In the genomic region with DNA sequence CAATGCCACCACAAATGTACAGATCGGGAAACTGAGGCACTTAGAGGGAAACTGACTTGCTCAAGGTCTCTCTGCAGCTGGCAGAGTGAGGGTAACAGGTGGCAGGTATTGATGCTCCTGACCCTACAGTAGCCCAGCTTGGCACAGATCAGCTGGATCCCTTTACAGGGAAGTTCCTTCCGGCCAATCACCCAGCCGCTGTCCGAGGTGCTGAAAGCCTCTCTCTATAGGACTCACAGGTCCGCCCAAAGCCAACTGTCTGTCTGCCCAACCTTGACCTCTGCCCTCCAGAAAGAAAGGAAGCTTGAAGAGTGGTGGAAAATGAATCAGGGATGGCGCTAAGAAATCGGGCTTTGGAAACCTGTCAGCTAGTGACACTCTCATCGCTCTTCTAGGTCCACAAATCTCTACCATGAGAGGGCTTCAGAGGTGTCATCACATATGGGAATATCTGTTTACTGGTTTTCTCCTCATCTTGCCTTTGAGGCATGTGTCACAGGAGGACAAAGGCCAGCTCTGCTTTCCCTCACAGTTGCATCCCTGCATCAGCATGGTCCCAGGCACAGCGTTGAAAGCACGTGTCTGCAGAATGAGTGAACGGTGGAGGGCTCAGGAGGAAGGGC, we compare ENCODE assay signal across 8 cellular contexts.
A peak's percentile ranks its signal among the peaks of the same experiment; 100 is the strongest.
DNase-seq lines count a peak whose midpoint lies in the region; ATAC-seq and TF ChIP-seq lines count a peak whose summit lies in the region.

No MANE protein-coding gene starts in this region.

- TF ChIP-seq CTCF in cardiac fibroblast (IDR thresholded peaks at IDR 0.05; ENCODE audit: low read depth, low read length) = no peak

- ATAC-seq in GM19397 (IDR thresholded peaks at IDR 0.05; ENCODE audit: unreplicated experiment) = no peak
- ATAC-seq in HG03159 (IDR thresholded peaks at IDR 0.05; ENCODE audit: unreplicated experiment) = no peak
- ATAC-seq in HG02884 (IDR thresholded peaks at IDR 0.05; ENCODE audit: unreplicated experiment) = no peak

- H3K4me3 ChIP-seq in cardiac fibroblast (replicated peaks in 1 of 2; ENCODE audit: low read depth in 2 of 2, low read length in 2 of 2) = no peak overlapping the region

- DNase-seq in H4 (ENCODE audit: low spot score) (peak; percentile 17), NCI-H460 (ENCODE audit: extremely low read depth, low read depth) (peak; percentile 46), cardiac fibroblast (ENCODE audit: low read depth in 2 of 2) (peak; percentile 46 to 50), myocyte (ENCODE audit: low read depth) (peak; percentile 67), NCI-H510A treated with DMSO at 0.1 percent for 48 hours (lab: John Stamatoyannopoulos, UW) (no peak)
